In the genomic region with DNA sequence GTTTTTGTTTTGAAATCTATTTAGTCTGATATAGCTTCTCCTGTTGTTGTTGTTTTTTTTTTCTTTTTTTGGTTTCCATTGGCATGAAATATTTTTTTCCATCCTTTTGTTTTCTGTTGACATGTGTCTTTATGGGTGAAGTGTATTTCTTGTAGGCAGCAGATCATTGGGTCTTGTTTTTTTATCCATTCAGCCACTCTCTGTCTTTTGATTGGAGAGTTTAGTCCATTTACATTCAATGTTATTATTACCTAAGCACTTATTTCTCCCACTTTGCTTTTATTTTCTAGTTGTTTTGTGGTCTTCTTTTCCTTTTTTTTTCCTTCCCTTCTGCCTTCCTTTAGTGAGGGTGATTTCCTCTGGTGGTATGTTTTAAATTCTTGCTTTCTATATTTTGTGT, we compare ENCODE assay signal across 20 cellular contexts.
"Had no signal": no experiment of that assay in that cellular context is flagged by ENCODE, and none has a peak within 500 bp of the region (broad histone marks: within the 10 kb centered on the region; RNA-seq: fewer than 3 reads in every experiment).

No MANE protein-coding gene starts in this region.

- ATAC-seq: foreskin keratinocyte; gastrocnemius medialis; heart left ventricle; left cardiac atrium; left lung; left ventricle myocardium superior; lower lobe of right lung; mucosa of descending colon; naive thymus-derived CD8-positive, alpha-beta T cell had no signal

- FAIRE-seq: endothelial cell of umbilical vein, keratinocyte had no signal

- H3K4me3 ChIP-seq: coronary artery, dorsolateral prefrontal cortex, esophagus muscularis mucosa, gastrocnemius medialis, heart left ventricle, left lung, lower lobe of right lung, mucosa of descending colon had no signal

- H3K36me3 ChIP-seq: esophagus muscularis mucosa, gastrocnemius medialis, heart left ventricle, left lung, lower lobe of right lung had no signal

- DNase-seq: dermis blood vessel endothelial cell; dorsolateral prefrontal cortex; effector CD4-positive, alpha-beta T cell; effector memory CD4-positive, alpha-beta T cell; foreskin keratinocyte; gastrocnemius medialis; heart left ventricle; hippocampal formation; left cardiac atrium; left lung; left ventricle myocardium superior; lower lobe of right lung; mesenchymal stem cell; mucosa of descending colon; naive B cell; naive thymus-derived CD8-positive, alpha-beta T cell had no signal

- H3K9me3 ChIP-seq: gastrocnemius medialis had no signal

- H3K27me3 ChIP-seq: dorsolateral prefrontal cortex, esophagus muscularis mucosa, gastrocnemius medialis, heart left ventricle, left lung had no signal

- H3K4me1 ChIP-seq: esophagus muscularis mucosa, foreskin keratinocyte, gastrocnemius medialis, heart left ventricle, left lung, lower lobe of right lung had no signal

- H3K27ac ChIP-seq: coronary artery, dorsolateral prefrontal cortex, esophagus muscularis mucosa, foreskin keratinocyte, gastrocnemius medialis, heart left ventricle, left lung, lower lobe of right lung had no signal
